ENCODE assay signal across 25 cellular contexts in genomic region chr5:72633041-72633445, GRCh38.
DNase-seq lines count a peak whose midpoint lies in the region; ATAC-seq and TF ChIP-seq lines count a peak whose summit lies in the region.
"Had no signal": no experiment of that assay in that cellular context is flagged by ENCODE, and none has a peak within 500 bp of the region (broad histone marks: within the 10 kb centered on the region; RNA-seq: fewer than 3 reads in every experiment).

No MANE protein-coding gene starts in this region.

- H2AK5ac ChIP-seq in neuronal stem cell (ENCODE audit: low read depth, low read length) = no peak overlapping the region

- H3K4me2 ChIP-seq in fibroblast of lung (ENCODE audit: extremely low read depth, insufficient read depth, low read length) = peak overlapping the region; percentile 46
- H3K4me2 ChIP-seq in neuronal stem cell (ENCODE audit: insufficient read depth, low read length, poor library complexity, severe bottlenecking) = no peak overlapping the region
- H3K4me2 ChIP-seq: PC-9 had no signal

- H3K4me1 Mint-ChIP-seq in HFFc6 (ENCODE audit: low read depth) (peaks cover 40% of the 10 kb centered on the region), type B pancreatic cell (ENCODE audit: unreplicated experiment) (peaks cover 15% of the 10 kb centered on the region)
- H3K4me1 Mint-ChIP-seq: activated CD8-positive, alpha-beta memory T cell treated with anti-CD3 and anti-CD28 coated beads, Interleukin-2, amount 10 ng/mL, durations not matched to agents 7 days and 5 days; CD14-positive monocyte; naive thymus-derived CD8-positive, alpha-beta T cell had no signal

- no peak overlapping the region for H2BK15ac ChIP-seq in neuronal stem cell (ENCODE audit: low read length)

- no peak overlapping the region for H2BK120ac ChIP-seq in neuronal stem cell (ENCODE audit: low read depth, low read length)

- H4K91ac ChIP-seq in neuronal stem cell (ENCODE audit: low read depth, low read length, poor library complexity) = no peak overlapping the region

- H3K9ac ChIP-seq in fibroblast of lung (ENCODE audit: insufficient read depth, low read length) = no peak overlapping the region
- H3K9ac ChIP-seq in neuronal stem cell (ENCODE audit: low read depth, low read length, poor library complexity) = no peak overlapping the region

- no peak overlapping the region for H2BK5ac ChIP-seq in neuronal stem cell (ENCODE audit: low read length)

- H3K14ac ChIP-seq in neuronal stem cell (ENCODE audit: low read length) = no peak overlapping the region

- H3K4me3 ChIP-seq in fibroblast of lung (replicated peaks in 1 of 4; ENCODE audit: control extremely low read depth in 1 of 4, insufficient read depth in 1 of 4, low read depth in 3 of 4, low read length in 4 of 4) (no peak overlapping the region), neuronal stem cell (ENCODE audit: low read length in 2 of 2) (no peak overlapping the region)
- H3K4me3 ChIP-seq: colonic mucosa, pancreas, PC-9, stomach had no signal

- no peak overlapping the region for H2BK12ac ChIP-seq in neuronal stem cell (ENCODE audit: low read length)

- H3K36me3 ChIP-seq in fibroblast of lung (ENCODE audit: control insufficient read depth, insufficient read depth, low read length) (no peaks in the 10 kb centered on the region), neuronal stem cell (replicated peaks in 1 of 2; ENCODE audit: control insufficient read depth in 2 of 2, insufficient read depth in 2 of 2, low read length in 2 of 2) (no peaks in the 10 kb centered on the region)
- H3K36me3 ChIP-seq: colonic mucosa, pancreas, stomach had no signal

- H3K36me3 Mint-ChIP-seq in HFFc6 (ENCODE audit: low read depth) (no peaks in the 10 kb centered on the region), type B pancreatic cell (no peaks in the 10 kb centered on the region)
- H3K36me3 Mint-ChIP-seq: activated CD8-positive, alpha-beta memory T cell treated with anti-CD3 and anti-CD28 coated beads, Interleukin-2, amount 10 ng/mL, durations not matched to agents 7 days and 5 days; activated naive CD4-positive, alpha-beta T cell treated with anti-CD3 and anti-CD28 coated beads, Interleukin-2, amount 50 U/mL, for 72 hours; CD14-positive monocyte; naive thymus-derived CD8-positive, alpha-beta T cell had no signal

- ATAC-seq in GM19035 (IDR thresholded peaks at IDR 0.05; ENCODE audit: unreplicated experiment) = no peak
- ATAC-seq: activated CD8-positive, alpha-beta memory T cell treated with anti-CD3 and anti-CD28 coated beads, Interleukin-2, amount 10 ng/mL, durations not matched to agents 7 days and 5 days; activated naive CD4-positive, alpha-beta T cell treated with anti-CD3 and anti-CD28 coated beads, Interleukin-2, amount 50 U/mL, for 72 hours; foreskin keratinocyte; naive thymus-derived CD8-positive, alpha-beta T cell had no signal

- H3K4ac ChIP-seq in neuronal stem cell (ENCODE audit: low read length) = no peak overlapping the region

- H3K27me3 Mint-ChIP-seq in HFFc6 (ENCODE audit: insufficient read depth) = no peaks in the 10 kb centered on the region
- H3K27me3 Mint-ChIP-seq in type B pancreatic cell = no peaks in the 10 kb centered on the region

- H3K4me3 Mint-ChIP-seq in HFFc6 (peak overlapping the region; percentile 16; the same call in 1 of the 2 replicates), type B pancreatic cell (no peak overlapping the region)
- H3K4me3 Mint-ChIP-seq: activated CD8-positive, alpha-beta memory T cell treated with anti-CD3 and anti-CD28 coated beads, Interleukin-2, amount 10 ng/mL, durations not matched to agents 7 days and 5 days; activated T-helper 1 cell treated with anti-CD3 and anti-CD28 coated beads, Interleukin-12 subunit alpha, Interleukin-12 subunit beta, Interleukin-2, Interleukin-4 antibody, amounts not matched to agents 30 ng/mL and 10 ng/mL and 1 ng/mL, durations not matched to agents 14 hours and 24 hours and 36 hours; CD14-positive monocyte; naive thymus-derived CD8-positive, alpha-beta T cell had no signal

- H3K9me3 ChIP-seq in fibroblast of lung (ENCODE audit: control insufficient read depth, insufficient read depth, low read depth, low read length) (no peaks in the 10 kb centered on the region), neuronal stem cell (replicated peaks in 1 of 2; ENCODE audit: control insufficient read depth in 2 of 2, insufficient read depth in 1 of 2, low read depth in 1 of 2, low read length in 2 of 2) (no peaks in the 10 kb centered on the region)
- H3K9me3 ChIP-seq: colonic mucosa, pancreas, stomach had no signal

- H3K79me2 ChIP-seq in fibroblast of lung (ENCODE audit: control insufficient read depth, insufficient read depth, low read length) = no peaks in the 10 kb centered on the region

- peak overlapping the region; percentile 72 for H3K27ac Mint-ChIP-seq in HFFc6
- H3K27ac Mint-ChIP-seq in type B pancreatic cell = no peak overlapping the region
- H3K27ac Mint-ChIP-seq: activated CD8-positive, alpha-beta memory T cell treated with anti-CD3 and anti-CD28 coated beads, Interleukin-2, amount 10 ng/mL, durations not matched to agents 7 days and 5 days; activated naive CD4-positive, alpha-beta T cell treated with anti-CD3 and anti-CD28 coated beads, Interleukin-2, amount 50 U/mL, for 72 hours; activated T-helper 1 cell treated with anti-CD3 and anti-CD28 coated beads, Interleukin-12 subunit alpha, Interleukin-12 subunit beta, Interleukin-2, Interleukin-4 antibody, amounts not matched to agents 30 ng/mL and 10 ng/mL and 1 ng/mL, durations not matched to agents 14 hours and 24 hours and 36 hours; CD14-positive monocyte; naive thymus-derived CD8-positive, alpha-beta T cell had no signal

- no peak overlapping the region for H3K23ac ChIP-seq in neuronal stem cell (ENCODE audit: low read depth, low read length, poor library complexity)

- no peaks in the 10 kb centered on the region for H3K79me1 ChIP-seq in neuronal stem cell (ENCODE audit: low read depth, low read length)

- TF ChIP-seq CTCF in HFFc6 (IDR thresholded peaks at IDR 0.05) (no peak), fibroblast of lung (conservative IDR thresholded peaks at IDR 0.05 in 1 of 2, IDR thresholded peaks at IDR 0.05 in 1 of 2; ENCODE audit: low read depth in 1 of 2, low read length in 2 of 2) (no peak), type B pancreatic cell (conservative IDR thresholded peaks at IDR 0.05) (no peak)

- no peak overlapping the region for H4K8ac ChIP-seq in neuronal stem cell (ENCODE audit: low read depth, low read length)

- WGBS in neuronal stem cell (ENCODE audit: extremely low coverage in 2 of 2, insufficient read length in 2 of 2, insufficient replicate concordance in 1 of 2), 2 donors = no CpG with 5 or more reads among the region's 2 CpGs

- no peak overlapping the region for H3K18ac ChIP-seq in neuronal stem cell (ENCODE audit: low read length)

- no peaks in the 10 kb centered on the region for H4K20me1 ChIP-seq in fibroblast of lung (ENCODE audit: control insufficient read depth, extremely low read depth, insufficient read depth, low read length)

- peaks cover 16% of the 10 kb centered on the region for H3K4me1 ChIP-seq in fibroblast of lung (ENCODE audit: control insufficient read depth, extremely low read depth, insufficient read depth, low read length)
- H3K4me1 ChIP-seq in neuronal stem cell (ENCODE audit: control insufficient read depth in 2 of 2, insufficient read depth in 1 of 2, low read depth in 1 of 2, low read length in 2 of 2) = peaks cover 4 to 13% of the 10 kb centered on the region in 2 donors
- H3K4me1 ChIP-seq: colonic mucosa, foreskin keratinocyte, pancreas had no signal

- H3K9me3 Mint-ChIP-seq in HFFc6 (no peaks in the 10 kb centered on the region), type B pancreatic cell (no peaks in the 10 kb centered on the region)
- H3K9me3 Mint-ChIP-seq: activated naive CD4-positive, alpha-beta T cell treated with anti-CD3 and anti-CD28 coated beads, Interleukin-2, amount 50 U/mL, for 72 hours; activated T-helper 1 cell treated with anti-CD3 and anti-CD28 coated beads, Interleukin-12 subunit alpha, Interleukin-12 subunit beta, Interleukin-2, Interleukin-4 antibody, amounts not matched to agents 30 ng/mL and 10 ng/mL and 1 ng/mL, durations not matched to agents 14 hours and 24 hours and 36 hours had no signal

- H3K27me3 ChIP-seq in fibroblast of lung (ENCODE audit: control insufficient read depth, insufficient read depth, low read length) (no peaks in the 10 kb centered on the region), neuronal stem cell (ENCODE audit: control insufficient read depth in 3 of 3, insufficient read depth in 3 of 3, low read depth in 1 of 3, low read length in 3 of 3) (no peaks in the 10 kb centered on the region)
- H3K27me3 ChIP-seq: colonic mucosa, pancreas, stomach had no signal

- H2AFZ ChIP-seq in fibroblast of lung (ENCODE audit: low read length) (peak overlapping the region; percentile 31), neuronal stem cell (ENCODE audit: low read length) (peak overlapping the region; percentile 3)
- H2AFZ ChIP-seq: PC-9 had no signal

- no peak overlapping the region for H3K27ac ChIP-seq in fibroblast of lung (ENCODE audit: insufficient read depth, low read length)
- H3K27ac ChIP-seq in neuronal stem cell (replicated peaks; ENCODE audit: low read length) = no peak overlapping the region
- H3K27ac ChIP-seq: colonic mucosa, foreskin keratinocyte, pancreas, PC-9 had no signal

- DNase-seq in AG08395 (ENCODE audit: low spot score) = peak; percentile 14
- DNase-seq in HFFc6 = peak; percentile 18
- peak in 1 of 2 donors; percentile 72 for DNase-seq in fibroblast of lung (ENCODE audit: low read depth in 2 of 2)
- no peak for DNase-seq in neuronal stem cell (ENCODE audit: low spot score)
- no peak for DNase-seq in retina
- no peak for DNase-seq in NCI-H510A (lab: John Stamatoyannopoulos, UW)
- DNase-seq in type B pancreatic cell (ENCODE audit: extremely low spot score, unreplicated experiment) = no peak
- DNase-seq: activated CD4-positive, alpha-beta T cell treated with anti-CD3 and anti-CD28 coated beads for 48 hours; activated CD8-positive, alpha-beta memory T cell treated with anti-CD3 and anti-CD28 coated beads, Interleukin-2, amount 10 ng/mL, durations not matched to agents 7 days and 5 days; colonic mucosa; foreskin keratinocyte; KG1; kidney; mesendoderm; MV-4-11; naive thymus-derived CD8-positive, alpha-beta T cell; NCI-H1694 treated with DMSO at 0.1 percent for 48 hours; pancreas; PC-9; stimulated activated CD4-positive, alpha-beta T cell treated with anti-CD3 and anti-CD28 coated beads, Interleukin-2, amount 100 ng/mL, for 24 hours; stomach had no signal

Comparison
In these comparisons a context has a peak if more than half of its experiments do, and no peak if none do; other contexts are left out.
1. DNase-seq: peak in AG08395 (single experiment) and HFFc6 (single experiment); none in neuronal stem cell (single experiment), retina (single experiment), NCI-H510A (single experiment) and type B pancreatic cell (single experiment).